In the genomic region with DNA sequence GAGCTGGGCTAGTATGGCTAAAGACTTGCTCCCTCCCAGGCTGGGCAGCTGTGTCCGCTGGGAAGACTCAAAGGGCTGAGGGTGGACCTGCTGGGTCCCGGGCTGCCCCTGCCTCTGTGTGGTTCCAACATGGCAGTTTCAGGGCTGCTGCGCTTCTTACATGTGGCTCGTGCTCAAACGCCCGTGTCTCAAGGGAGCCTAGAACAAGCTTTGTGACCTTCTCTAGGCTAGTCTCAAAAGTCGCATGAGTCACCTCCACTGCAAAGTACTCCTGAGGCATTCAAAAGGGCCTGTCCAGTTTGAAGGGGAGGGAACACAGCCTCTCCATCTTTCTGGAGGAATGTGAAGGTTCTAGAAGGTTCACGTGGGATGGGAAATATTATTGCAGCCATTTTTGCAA, we compare ENCODE assay signal across 1 cellular context.
TF ChIP-seq lines count a peak whose summit lies in the region.

No MANE protein-coding gene starts in this region.

TF ChIP-seq in H1, 55 proteins besides CTCF, POLR2A, EP300 and RAD21:
- TF ChIP-seq TAF7 (optimal IDR thresholded peaks at IDR 0.05; ENCODE audit: borderline replicate concordance, low read depth, low read length) (no peak), RNF2 (IDR thresholded peaks at IDR 0.05; ENCODE audit: borderline replicate concordance, low read depth, low read length, missing control alignments, poor library complexity, severe bottlenecking) (no peak), CREB1 (IDR thresholded peaks at IDR 0.05) (no peak), BRCA1 (IDR thresholded peaks at IDR 0.05; ENCODE audit: low read depth, low read length) (no peak), TCF12 (IDR thresholded peaks at IDR 0.05; ENCODE audit: low read depth, low read length) (no peak), SIRT6 (IDR thresholded peaks at IDR 0.05; ENCODE audit: low read length) (no peak)
- TF ChIP-seq, protein P1, sequence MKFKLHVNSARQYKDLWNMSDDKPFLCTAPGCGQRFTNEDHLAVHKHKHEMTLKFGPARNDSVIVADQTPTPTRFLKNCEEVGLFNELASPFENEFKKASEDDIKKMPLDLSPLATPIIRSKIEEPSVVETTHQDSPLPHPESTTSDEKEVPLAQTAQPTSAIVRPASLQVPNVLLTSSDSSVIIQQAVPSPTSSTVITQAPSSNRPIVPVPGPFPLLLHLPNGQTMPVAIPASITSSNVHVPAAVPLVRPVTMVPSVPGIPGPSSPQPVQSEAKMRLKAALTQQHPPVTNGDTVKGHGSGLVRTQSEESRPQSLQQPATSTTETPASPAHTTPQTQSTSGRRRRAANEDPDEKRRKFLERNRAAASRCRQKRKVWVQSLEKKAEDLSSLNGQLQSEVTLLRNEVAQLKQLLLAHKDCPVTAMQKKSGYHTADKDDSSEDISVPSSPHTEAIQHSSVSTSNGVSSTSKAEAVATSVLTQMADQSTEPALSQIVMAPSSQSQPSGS (IDR thresholded peaks at IDR 0.05; ENCODE audit: low read length), result no peak
